In genomic region chr12:57864811-57865751, GRCh38 we compare ENCODE assay signal across 8 cellular contexts. TPM values are rescaled to one million over a fixed set of nuclear protein-coding genes. Genes with fewer than 3 reads are reported as not detected.
DNase-seq lines count a peak whose midpoint lies in the region; ATAC-seq lines count a peak whose summit lies in the region.

No MANE protein-coding gene starts in this region.

- ATAC-seq in memory B cell (ENCODE audit: low read depth), result peak; percentile 81

- H3K9ac ChIP-seq in GM23248, result peak overlapping the region; percentile 88

- 1 to 2% methylated on average over 63 to 66 of the region's 66 CpGs for WGBS in GM23248 (ENCODE audit: low coverage in 1 of 2, low lambda C conversion rate in 2 of 2, missing lambda C conversion rate in 2 of 2), 2 experiments

- in situ Hi-C loops in GM23248 (cut with MboI), result no loop called here

- H3K79me2 ChIP-seq in GM23248 (ENCODE audit: insufficient read depth), result no peaks in the 10 kb centered on the region

- H3K4me1 Mint-ChIP-seq in activated CD4-positive, alpha-beta memory T cell treated with anti-CD3 and anti-CD28 coated beads for 36 hours (ENCODE audit: low read depth), result peaks cover 4% of the 10 kb centered on the region
- peaks cover 5% of the 10 kb centered on the region for H3K4me1 Mint-ChIP-seq in memory B cell

- CTCF ChIA-PET in activated CD4-positive, alpha-beta memory T cell treated with anti-CD3 and anti-CD28 coated beads for 36 hours (lab: Charles Lee), result interaction anchor here (0.6 to 2.3 kb wide), 13 partner anchors 9 to 108 kb away, joined by 3 to 8 read pairs (median 4); partner anchors contain the start of gene CTDSP2

- H3K27me3 ChIP-seq in GM23248 (replicated peaks; ENCODE audit: insufficient read depth), result no peaks in the 10 kb centered on the region
- H3K27me3 ChIP-seq in MG63, result no peaks in the 10 kb centered on the region
- peaks cover 3% of the 10 kb centered on the region for H3K27me3 ChIP-seq in effector memory CD4-positive, alpha-beta T cell (replicated peaks; ENCODE audit: control insufficient read depth, insufficient read depth, low read length, poor library complexity, severe bottlenecking)

- no peak overlapping the region for H3K27ac Mint-ChIP-seq in activated CD4-positive, alpha-beta memory T cell treated with anti-CD3 and anti-CD28 coated beads for 36 hours
- H3K27ac Mint-ChIP-seq in memory B cell, result no peak overlapping the region

- DNase-seq in Daoy (ENCODE audit: low read depth) (peak; percentile 80), GM23248 (peak; percentile 95), MG63 (peak; percentile 86), memory B cell (ENCODE audit: low spot score in 2 of 2) (peak; percentile 14 to 33), middle frontal gyrus (ENCODE audit: extremely low spot score, low spot score) (no peak)
- DNase-seq in activated CD4-positive, alpha-beta memory T cell treated with anti-CD3 and anti-CD28 coated beads for 36 hours, result peak; percentile 83
- peak in 1 of 3 donors; percentile 28 for DNase-seq in effector memory CD4-positive, alpha-beta T cell
- peak; percentile 43 to 58 for DNase-seq in stimulated activated CD8-positive, alpha-beta memory T cell treated with anti-CD3 and anti-CD28 coated beads, Interleukin-2, amount 100 ng/mL, for 48 hours (ENCODE audit: low read depth in 2 of 2)

- no peaks in the 10 kb centered on the region for H3K27me3 Mint-ChIP-seq in activated CD4-positive, alpha-beta memory T cell treated with anti-CD3 and anti-CD28 coated beads for 36 hours
- H3K27me3 Mint-ChIP-seq in memory B cell, result peaks cover 24% of the 10 kb centered on the region

- no peaks in the 10 kb centered on the region for H3K9me3 ChIP-seq in GM23248 (ENCODE audit: low read depth)
- H3K9me3 ChIP-seq in MG63, result no peaks in the 10 kb centered on the region
- H3K9me3 ChIP-seq in effector memory CD4-positive, alpha-beta T cell (ENCODE audit: control insufficient read depth, low read length), result no peaks in the 10 kb centered on the region

- peaks cover 39% of the 10 kb centered on the region for H3K4me1 ChIP-seq in GM23248 (ENCODE audit: insufficient read depth)
- H3K4me1 ChIP-seq in effector memory CD4-positive, alpha-beta T cell (ENCODE audit: control insufficient read depth, insufficient read depth, low read length, poor library complexity, severe bottlenecking), result no peaks in the 10 kb centered on the region

- H4K20me1 ChIP-seq in GM23248 (ENCODE audit: insufficient read depth), result no peaks in the 10 kb centered on the region

- peaks cover 29% of the 10 kb centered on the region for H3F3A ChIP-seq in GM23248 (ENCODE audit: insufficient read depth)

- H3K27ac ChIP-seq in GM23248, result peak overlapping the region; percentile 94
- no peak overlapping the region for H3K27ac ChIP-seq in effector memory CD4-positive, alpha-beta T cell (ENCODE audit: insufficient read depth, low read length, poor library complexity, severe bottlenecking)

- peak overlapping the region; percentile 59 for H3K4me3 Mint-ChIP-seq in activated CD4-positive, alpha-beta memory T cell treated with anti-CD3 and anti-CD28 coated beads for 36 hours
- H3K4me3 Mint-ChIP-seq in memory B cell, result peak overlapping the region; percentile 84

- H3K36me3 Mint-ChIP-seq in activated CD4-positive, alpha-beta memory T cell treated with anti-CD3 and anti-CD28 coated beads for 36 hours, result no peaks in the 10 kb centered on the region
- H3K36me3 Mint-ChIP-seq in memory B cell, result peaks cover 2% of the 10 kb centered on the region

- H3K36me3 ChIP-seq in GM23248 (ENCODE audit: low read depth) (no peaks in the 10 kb centered on the region), MG63 (no peaks in the 10 kb centered on the region)
- no peaks in the 10 kb centered on the region for H3K36me3 ChIP-seq in effector memory CD4-positive, alpha-beta T cell (ENCODE audit: control insufficient read depth, insufficient read depth, low read length)

- H3K4me3 ChIP-seq in GM23248 (peak overlapping the region; percentile 74), MG63 (peak overlapping the region; percentile 43)
- H3K4me3 ChIP-seq in effector memory CD4-positive, alpha-beta T cell (ENCODE audit: insufficient read depth, low read depth, low read length, poor library complexity, severe bottlenecking), result peak overlapping the region; percentile 65

- intact Hi-C loops in activated CD4-positive, alpha-beta memory T cell treated with anti-CD3 and anti-CD28 coated beads for 36 hours (cut with micrococcal nuclease), result loop anchor here (1.0 to 2.0 kb wide), 4 partner anchors 18 to 34 kb away; partner anchors contain the start of gene CTDSP2

- H2AFZ ChIP-seq in GM23248, result peak overlapping the region; percentile 81

- POLR2A ChIA-PET in activated CD4-positive, alpha-beta memory T cell treated with anti-CD3 and anti-CD28 coated beads for 36 hours (lab: Charles Lee), result interaction anchor here (0.6 to 1.6 kb wide), 5 partner anchors 10 to 34 kb away, joined by 3 to 11 read pairs (median 4); no protein-coding TSS in a partner anchor

- peak overlapping the region; percentile 80 for H3K4me2 ChIP-seq in GM23248 (ENCODE audit: unreplicated experiment)

- H3K9me3 Mint-ChIP-seq in activated CD4-positive, alpha-beta memory T cell treated with anti-CD3 and anti-CD28 coated beads for 36 hours, result no peaks in the 10 kb centered on the region
- H3K9me3 Mint-ChIP-seq in memory B cell, result no peaks in the 10 kb centered on the region

- no peaks in the 10 kb centered on the region for H3K9me2 ChIP-seq in GM23248 (ENCODE audit: insufficient read depth)

RNA-seq across cellular contexts. Expression of gene CTDSP2, which starts 18.6 kb away (rescaled TPM):
- total RNA-seq in Daoy (2014; rRNA removed; shearing (Covaris generic)), result 26.3 and 28.2 TPM in 2 replicates
- total RNA-seq in GM23248 (2014; rRNA removed; shearing (Covaris generic)), result 97.3 and 109 TPM in 2 replicates
- 51.7 and 52.7 TPM in 2 replicates for polyA plus RNA-seq in GM23248 (2016; fragmentation: Nextera tagmentation; extraction: Ambion mirVana)
- 73.2 and 73.3 TPM in 2 replicates for total RNA-seq in MG63 (2014; rRNA removed; shearing (Covaris generic); ENCODE audit: low replicate concordance)
- 100 to 1,000 TPM; 100 to 101 TPM for total RNA-seq in activated CD4-positive, alpha-beta memory T cell treated with anti-CD3 and anti-CD28 coated beads for 36 hours

RNA-seq across cellular contexts. Expression of gene AVIL, which starts 46.5 kb away (rescaled TPM):
- not detected in 2 replicates for total RNA-seq in Daoy (2014; rRNA removed; shearing (Covaris generic))
- 1.4 and 3.4 TPM in 2 replicates for total RNA-seq in GM23248 (2014; rRNA removed; shearing (Covaris generic))
- polyA plus RNA-seq in GM23248 (2016; fragmentation: Nextera tagmentation; extraction: Ambion mirVana), result 1.9 and 2.4 TPM in 2 replicates
- 2.5 TPM in 1 of 2 replicates, not detected in the other for total RNA-seq in MG63 (2014; rRNA removed; shearing (Covaris generic); ENCODE audit: low replicate concordance)
- total RNA-seq in activated CD4-positive, alpha-beta memory T cell treated with anti-CD3 and anti-CD28 coated beads for 36 hours, result under 1 TPM; 0.64 to 0.85 TPM
